In genomic region chr1:228863776-228864175, GRCh38 we compare ENCODE assay signal across 1 cellular context.
TF ChIP-seq lines count a peak whose summit lies in the region.

No MANE protein-coding gene starts in this region.

TF ChIP-seq in H1, 55 proteins besides CTCF, POLR2A, EP300 and RAD21:
- no peak for TF ChIP-seq CTBP2 (IDR thresholded peaks at IDR 0.05; ENCODE audit: borderline replicate concordance, insufficient read depth, insufficient read length, low read length)
- TF ChIP-seq HDAC6 (IDR thresholded peaks at IDR 0.05; ENCODE audit: low read depth, low read length): no peak
- TF ChIP-seq, protein P1, sequence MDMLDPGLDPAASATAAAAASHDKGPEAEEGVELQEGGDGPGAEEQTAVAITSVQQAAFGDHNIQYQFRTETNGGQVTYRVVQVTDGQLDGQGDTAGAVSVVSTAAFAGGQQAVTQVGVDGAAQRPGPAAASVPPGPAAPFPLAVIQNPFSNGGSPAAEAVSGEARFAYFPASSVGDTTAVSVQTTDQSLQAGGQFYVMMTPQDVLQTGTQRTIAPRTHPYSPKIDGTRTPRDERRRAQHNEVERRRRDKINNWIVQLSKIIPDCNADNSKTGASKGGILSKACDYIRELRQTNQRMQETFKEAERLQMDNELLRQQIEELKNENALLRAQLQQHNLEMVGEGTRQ (IDR thresholded peaks at IDR 0.05; ENCODE audit: low read length): no peak
- TF ChIP-seq HDAC2 (IDR thresholded peaks at IDR 0.05; ENCODE audit: borderline replicate concordance in 1 of 2, low read depth in 2 of 2, low read length in 2 of 2): no peak
- TF ChIP-seq CEBPB (IDR thresholded peaks at IDR 0.05; ENCODE audit: low read depth, low read length): no peak
- no peak for TF ChIP-seq TAF1 (IDR thresholded peaks at IDR 0.05; ENCODE audit: low read depth, low read length)
- TF ChIP-seq BACH1 (IDR thresholded peaks at IDR 0.05; ENCODE audit: low read length): no peak
- TF ChIP-seq RNF2 (IDR thresholded peaks at IDR 0.05; ENCODE audit: borderline replicate concordance, low read depth, low read length, missing control alignments, poor library complexity, severe bottlenecking): no peak
- no peak for TF ChIP-seq KDM1A (IDR thresholded peaks at IDR 0.05; ENCODE audit: borderline replicate concordance, low read length)
- TF ChIP-seq SP2 (IDR thresholded peaks at IDR 0.05; ENCODE audit: low read length): no peak
- TF ChIP-seq TBP (IDR thresholded peaks at IDR 0.05; ENCODE audit: low read depth, low read length): no peak
- TF ChIP-seq CHD7 (IDR thresholded peaks at IDR 0.05; ENCODE audit: insufficient replicate concordance, low read length): no peak
- no peak for TF ChIP-seq CREB1 (IDR thresholded peaks at IDR 0.05)
- TF ChIP-seq NANOG (IDR thresholded peaks at IDR 0.05; ENCODE audit: insufficient read depth, low read depth, low read length, poor library complexity, severe bottlenecking): no peak
- TF ChIP-seq TAF7 (optimal IDR thresholded peaks at IDR 0.05; ENCODE audit: borderline replicate concordance, low read depth, low read length): no peak
- TF ChIP-seq POU5F1 (IDR thresholded peaks at IDR 0.05; ENCODE audit: low read depth, low read length): no peak
